ENCODE assay signal across 10 cellular contexts in genomic region chr6:33061987-33062386, GRCh38. TPM values are rescaled to one million over a fixed set of nuclear protein-coding genes. Genes with fewer than 3 reads are reported as not detected.
A peak's percentile ranks its signal among the peaks of the same experiment; 100 is the strongest.
DNase-seq lines count a peak whose midpoint lies in the region; ATAC-seq and TF ChIP-seq lines count a peak whose summit lies in the region.
"Had no signal": no experiment of that assay in that cellular context is flagged by ENCODE, and none has a peak within 500 bp of the region (broad histone marks: within the 10 kb centered on the region; RNA-seq: fewer than 3 reads in every experiment).

No MANE protein-coding gene starts in this region.

- no peaks in the 10 kb centered on the region for H3F3A ChIP-seq in GM23338 (replicated peaks; ENCODE audit: low read depth)

- no peaks in the 10 kb centered on the region for H3K4me1 Mint-ChIP-seq in activated CD8-positive, alpha-beta T cell treated with anti-CD3 and anti-CD28 coated beads for 36 hours (ENCODE audit: low read depth)
- peaks cover 45% of the 10 kb centered on the region for H3K4me1 Mint-ChIP-seq in stimulated activated memory B cell treated with anti-CD40 and anti-IgM and Interleukin-4, amounts not matched to agents 10 μg/mL and 1 μg/mL and 100 μg/mL, for 72 hours
- H3K4me1 Mint-ChIP-seq in GM23338 = no peaks in the 10 kb centered on the region; the same call in 2 of the 3 replicates

- H3K36me3 Mint-ChIP-seq in activated CD8-positive, alpha-beta T cell treated with anti-CD3 and anti-CD28 coated beads for 36 hours (ENCODE audit: low read depth) = no peaks in the 10 kb centered on the region
- H3K36me3 Mint-ChIP-seq in stimulated activated memory B cell treated with anti-CD40 and anti-IgM and Interleukin-4, amounts not matched to agents 10 μg/mL and 1 μg/mL and 100 μg/mL, for 72 hours = peaks cover 42% of the 10 kb centered on the region
- peaks cover 6% of the 10 kb centered on the region for H3K36me3 Mint-ChIP-seq in GM23338 (ENCODE audit: low read depth)

- no peaks in the 10 kb centered on the region for H3K9me2 ChIP-seq in GM23338 (ENCODE audit: insufficient read depth)

- CTCF ChIA-PET in activated CD8-positive, alpha-beta T cell treated with anti-CD3 and anti-CD28 coated beads for 36 hours (lab: Charles Lee) = interaction anchor here (1.4 kb wide), 1 partner anchor 77 kb away, joined by 3 read pairs; no protein-coding TSS in a partner anchor

- no peak for TF ChIP-seq CTCF in activated CD8-positive, alpha-beta T cell treated with anti-CD3 and anti-CD28 coated beads for 36 hours (IDR thresholded peaks at IDR 0.05)
- TF ChIP-seq CTCF in heart right ventricle (IDR thresholded peaks at IDR 0.05) (no peak), GM23338 (conservative IDR thresholded peaks at IDR 0.05; ENCODE audit: low read depth in 2 of 2) (no peak)

- no peak overlapping the region for H3K27ac Mint-ChIP-seq in activated CD8-positive, alpha-beta T cell treated with anti-CD3 and anti-CD28 coated beads for 36 hours
- H3K27ac Mint-ChIP-seq in stimulated activated memory B cell treated with anti-CD40 and anti-IgM and Interleukin-4, amounts not matched to agents 10 μg/mL and 1 μg/mL and 100 μg/mL, for 72 hours = peak overlapping the region; percentile 92
- no peak overlapping the region for H3K27ac Mint-ChIP-seq in GM23338

- 89 to 93% methylated on average over 2 of the region's 2 CpGs for WGBS in heart right ventricle, 2 donors

- intact Hi-C loops in activated CD8-positive, alpha-beta T cell treated with anti-CD3 and anti-CD28 coated beads for 36 hours (cut with micrococcal nuclease) = no loop called here
- intact Hi-C loops in heart right ventricle (cut with DNase I) = no loop called here

- ATAC-seq in activated CD8-positive, alpha-beta T cell treated with anti-CD3 and anti-CD28 coated beads for 36 hours = peak; percentile 77
- ATAC-seq in stimulated activated memory B cell treated with anti-CD40 and anti-IgM and Interleukin-4, amounts not matched to agents 10 μg/mL and 1 μg/mL and 100 μg/mL, for 72 hours = peak; percentile 79
- ATAC-seq in heart right ventricle = no peak
- no peak for ATAC-seq in GM23338

- peaks cover 0 to 5% (median 0%) of the 10 kb centered on the region in 11 donors for H3K9me3 ChIP-seq in heart right ventricle

- peaks cover 5% of the 10 kb centered on the region for H3K27me3 Mint-ChIP-seq in activated CD8-positive, alpha-beta T cell treated with anti-CD3 and anti-CD28 coated beads for 36 hours
- H3K27me3 Mint-ChIP-seq in stimulated activated memory B cell treated with anti-CD40 and anti-IgM and Interleukin-4, amounts not matched to agents 10 μg/mL and 1 μg/mL and 100 μg/mL, for 72 hours = no peaks in the 10 kb centered on the region
- no peaks in the 10 kb centered on the region for H3K27me3 Mint-ChIP-seq in GM23338 (ENCODE audit: insufficient read depth, low read depth, poor library complexity)

- POLR2A ChIA-PET in activated CD8-positive, alpha-beta T cell treated with anti-CD3 and anti-CD28 coated beads for 36 hours (lab: Charles Lee) = interaction anchor here (0.6 to 1.1 kb wide), 3 partner anchors 11 to 14 kb away, joined by 3 read pairs; partner anchors contain the start of gene HLA-DPB1

- peaks cover 0 to 10% (median 0%) of the 10 kb centered on the region in 9 donors for H3K4me1 ChIP-seq in heart right ventricle
- H3K4me1 ChIP-seq in GM23338 (ENCODE audit: insufficient read depth) = no peaks in the 10 kb centered on the region

- H3K27ac ChIP-seq in heart right ventricle = no peak overlapping the region
- no peak overlapping the region for H3K27ac ChIP-seq in GM23338 (ENCODE audit: low read depth)

- H3K4me3 ChIP-seq in heart right ventricle (no peak overlapping the region), GM23338 (no peak overlapping the region)

- H3K4me3 Mint-ChIP-seq in activated CD8-positive, alpha-beta T cell treated with anti-CD3 and anti-CD28 coated beads for 36 hours = no peak overlapping the region
- no peak overlapping the region for H3K4me3 Mint-ChIP-seq in stimulated activated memory B cell treated with anti-CD40 and anti-IgM and Interleukin-4, amounts not matched to agents 10 μg/mL and 1 μg/mL and 100 μg/mL, for 72 hours
- H3K4me3 Mint-ChIP-seq in GM23338 = no peak overlapping the region

- peaks cover 0 to 26% (median 0%) of the 10 kb centered on the region in 9 donors for H3K36me3 ChIP-seq in heart right ventricle
- H3K36me3 ChIP-seq in GM23338 (ENCODE audit: insufficient read depth) = no peaks in the 10 kb centered on the region; the same call in 1 of the 2 replicates

- no peak overlapping the region for H3K4me2 ChIP-seq in GM23338

- DNase-seq in DMS53 (lab: John Stamatoyannopoulos, UW) (peak; percentile 57), DMS53 treated with DMSO at 0.1 percent for 48 hours (lab: John Stamatoyannopoulos, UW; ENCODE audit: unreplicated experiment) (no peak), M059J (ENCODE audit: low read depth) (peak; percentile 42), heart right ventricle (no peak), GM23338 (ENCODE audit: low spot score) (no peak), superior temporal gyrus (ENCODE audit: extremely low spot score) (no peak)
- peak; percentile 45 for DNase-seq in activated CD8-positive, alpha-beta T cell treated with anti-CD3 and anti-CD28 coated beads for 36 hours
- DNase-seq: 8988T had no signal

- H3K9me3 Mint-ChIP-seq in activated CD8-positive, alpha-beta T cell treated with anti-CD3 and anti-CD28 coated beads for 36 hours = no peaks in the 10 kb centered on the region
- peaks cover 9% of the 10 kb centered on the region for H3K9me3 Mint-ChIP-seq in stimulated activated memory B cell treated with anti-CD40 and anti-IgM and Interleukin-4, amounts not matched to agents 10 μg/mL and 1 μg/mL and 100 μg/mL, for 72 hours
- H3K9me3 Mint-ChIP-seq in GM23338 = peaks cover 11% of the 10 kb centered on the region

- H3K27me3 ChIP-seq in heart right ventricle (peaks cover 0 to 2% (median 0%) of the 10 kb centered on the region in 7 donors), GM23338 (ENCODE audit: insufficient read depth) (no peaks in the 10 kb centered on the region)

- no peak overlapping the region for H2AFZ ChIP-seq in GM23338

- no peaks in the 10 kb centered on the region for H3K79me2 ChIP-seq in GM23338 (replicated peaks; ENCODE audit: insufficient read depth)

- H4K20me1 ChIP-seq in GM23338 (replicated peaks; ENCODE audit: insufficient read depth) = no peaks in the 10 kb centered on the region

TF ChIP-seq in GM23338, 12 proteins besides CTCF, POLR2A, EP300 and RAD21 (continues in another document):
- no peak for TF ChIP-seq EZH2 (IDR thresholded peaks at IDR 0.05; ENCODE audit: low read depth, unreplicated experiment)

RNA-seq across cellular contexts. Expression of gene HLA-DPA1, which starts 11.5 kb away (rescaled TPM):
- total RNA-seq in M059J (2014; rRNA removed; shearing (Covaris generic)) = 1.3 and 2.0 TPM in 2 replicates
- 10 to 100 TPM; 27.6 to 27.9 TPM for total RNA-seq in activated CD8-positive, alpha-beta T cell treated with anti-CD3 and anti-CD28 coated beads for 36 hours
- total RNA-seq in heart right ventricle = 100 to 1,000 TPM in 1 of 10 donors, 10 to 100 TPM in 9; 17.8 to 328 (median 53.6) TPM
- polyA plus RNA-seq in heart right ventricle (10 to 100 TPM; 18.2 to 24.3 TPM), GM23338 (2016; fragmentation: Nextera tagmentation; extraction: Ambion mirVana) (3.9 and 4.1 TPM in 2 replicates)
- total RNA-seq in GM23338 (2014; rRNA removed; shearing (Covaris generic)) = 6.6 and 6.9 TPM in 2 replicates

RNA-seq across cellular contexts. Expression of gene HLA-DPB1, which starts 13.8 kb away (rescaled TPM):
- total RNA-seq in M059J (2014; rRNA removed; shearing (Covaris generic)) = not detected in 2 replicates
- 10 to 100 TPM; 12.3 to 14.8 TPM for total RNA-seq in activated CD8-positive, alpha-beta T cell treated with anti-CD3 and anti-CD28 coated beads for 36 hours
- total RNA-seq in heart right ventricle = 100 to 1,000 TPM in 1 of 10 donors, 10 to 100 TPM in 9; 19.2 to 264 (median 34.8) TPM
- polyA plus RNA-seq in heart right ventricle (10 to 100 TPM; 18.7 to 48.2 TPM), GM23338 (2016; fragmentation: Nextera tagmentation; extraction: Ambion mirVana) (19.8 and 22.0 TPM in 2 replicates)
- total RNA-seq in GM23338 (2014; rRNA removed; shearing (Covaris generic)) = 32.1 and 37.6 TPM in 2 replicates

RNA-seq across cellular contexts. Expression of gene HLA-DOA, which starts 52.6 kb away (rescaled TPM):
- not detected in 2 replicates for total RNA-seq in M059J (2014; rRNA removed; shearing (Covaris generic))
- total RNA-seq in activated CD8-positive, alpha-beta T cell treated with anti-CD3 and anti-CD28 coated beads for 36 hours = 1 to 10 TPM; 6.4 to 8.1 TPM
- total RNA-seq in heart right ventricle = 10 to 100 TPM in 1 of 10 donors, 1 to 10 TPM in 8, under 1 TPM in 1; 0.75 to 22.8 (median 2.0) TPM
- 1 to 10 TPM in 1 of 2 donors, under 1 TPM in 1; 0.65 to 2.1 TPM for polyA plus RNA-seq in heart right ventricle
- total RNA-seq in GM23338 (2014; rRNA removed; shearing (Covaris generic)) = 30.5 and 34.2 TPM in 2 replicates
- polyA plus RNA-seq in GM23338 (2016; fragmentation: Nextera tagmentation; extraction: Ambion mirVana) = 4.8 TPM in 2 replicates
- total RNA-seq: myocyte had no signal

Comparison
In these comparisons a context has a peak if more than half of its experiments do, and no peak if none do; other contexts are left out.
1. DNase-seq: peak in DMS53 (single experiment), M059J (single experiment) and activated CD8-positive, alpha-beta T cell treated with anti-CD3 and anti-CD28 coated beads for 36 hours (single experiment); none in DMS53 treated with DMSO at 0.1 percent for 48 hours (single experiment), heart right ventricle (0 of 2), GM23338 (single experiment) and superior temporal gyrus (single experiment).
2. ATAC-seq: peak in activated CD8-positive, alpha-beta T cell treated with anti-CD3 and anti-CD28 coated beads for 36 hours (single experiment) and stimulated activated memory B cell treated with anti-CD40 and anti-IgM and Interleukin-4, amounts not matched to agents 10 μg/mL and 1 μg/mL and 100 μg/mL, for 72 hours (single experiment); none in heart right ventricle (0 of 8) and GM23338 (single experiment).
3. RNA of gene HLA-DPB1, which starts 13.8 kb away (total RNA-seq): 32.1 to 37.6 TPM in GM23338, 19.2 to 264 TPM in heart right ventricle and 12.3 to 14.8 TPM in activated CD8-positive, alpha-beta T cell treated with anti-CD3 and anti-CD28 coated beads for 36 hours; not detected in M059J; every median in the first group is over 10 times any median in the second.